ENCODE assay signal across 7 cellular contexts in the genomic region with DNA sequence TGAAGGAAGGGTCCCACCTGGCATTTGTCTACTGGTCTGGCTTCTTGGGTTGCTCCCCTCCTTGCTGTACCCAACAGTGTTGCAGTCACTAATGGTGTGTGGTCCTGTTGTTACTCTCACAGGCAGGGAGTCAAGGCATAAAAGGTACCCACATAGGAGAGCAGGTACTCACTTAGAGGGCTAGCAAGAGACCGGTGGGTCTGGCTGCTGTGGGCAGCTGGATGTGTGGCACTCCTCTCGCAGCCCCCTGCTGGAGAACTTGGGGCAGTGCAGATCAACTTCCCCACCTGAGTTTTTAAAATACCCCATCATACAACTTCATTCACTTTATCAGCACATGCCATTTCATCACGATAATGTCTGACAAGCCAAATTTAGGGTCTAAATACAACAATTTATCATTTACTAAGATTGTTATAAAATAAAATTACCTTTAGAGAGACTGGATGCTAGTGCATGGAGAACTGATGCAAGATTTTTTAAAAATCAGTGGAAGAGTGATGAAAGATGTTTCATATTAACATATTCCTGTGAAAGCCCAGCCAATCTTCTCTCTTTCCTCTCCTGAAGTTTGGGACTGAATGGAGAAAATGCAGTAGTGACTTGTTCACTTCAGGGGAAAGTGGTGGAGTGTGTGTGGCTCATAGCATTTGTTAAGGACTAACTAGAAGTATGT. TPM values are rescaled to one million over a fixed set of nuclear protein-coding genes. Genes with fewer than 3 reads are reported as not detected.
DNase-seq lines count a peak whose midpoint lies in the region; ATAC-seq and TF ChIP-seq lines count a peak whose summit lies in the region.

No MANE protein-coding gene starts in this region.

- H3K27me3 Mint-ChIP-seq in activated T-helper 17 cell treated with anti-CD3 and anti-CD28 coated beads, Interleukin-2, amount 50 U/mL, for 72 hours: no peaks in the 10 kb centered on the region
- H3K27me3 Mint-ChIP-seq in progenitor cell of endocrine pancreas: no peaks in the 10 kb centered on the region

- no peak overlapping the region for H3K4me2 ChIP-seq in PC-3 (ENCODE audit: low read length)

- POLR2A ChIA-PET in PC-3 (lab: Charles Lee; ENCODE audit: unreplicated experiment): no interaction called here

- H3K4me1 ChIP-seq in PC-3 (ENCODE audit: insufficient read depth, low read length): no peaks in the 10 kb centered on the region

- H3K27me3 ChIP-seq in PC-3 (ENCODE audit: low read length): no peaks in the 10 kb centered on the region

- H3K9ac ChIP-seq in PC-3 (ENCODE audit: low read length): no peak overlapping the region

- no peaks in the 10 kb centered on the region for H3K9me3 Mint-ChIP-seq in activated T-helper 17 cell treated with anti-CD3 and anti-CD28 coated beads, Interleukin-2, amount 50 U/mL, for 72 hours
- no peaks in the 10 kb centered on the region for H3K9me3 Mint-ChIP-seq in progenitor cell of endocrine pancreas (ENCODE audit: low read depth)

- CTCF ChIA-PET in PC-3 (lab: Charles Lee): interaction anchor here (0.6 to 1.0 kb wide), 3 partner anchors 13 to 265 kb away, joined by 3 to 6 read pairs (median 3); no protein-coding TSS in a partner anchor

- H3K79me2 ChIP-seq in PC-3 (ENCODE audit: low read length): no peaks in the 10 kb centered on the region

- peaks cover 12% of the 10 kb centered on the region for H3K4me1 Mint-ChIP-seq in activated T-helper 17 cell treated with anti-CD3 and anti-CD28 coated beads, Interleukin-2, amount 50 U/mL, for 72 hours
- H3K4me1 Mint-ChIP-seq in progenitor cell of endocrine pancreas (ENCODE audit: low read depth): peaks cover 31% of the 10 kb centered on the region

- BruUV-seq in PC-3 (replicated peaks; lab: Mats Ljungman, UMichigan): no TSS peak

- no peaks in the 10 kb centered on the region for H3K9me2 ChIP-seq in PC-3 (replicated peaks; ENCODE audit: low read length)

- H3K27ac Mint-ChIP-seq in activated T-helper 17 cell treated with anti-CD3 and anti-CD28 coated beads, Interleukin-2, amount 50 U/mL, for 72 hours: no peak overlapping the region
- peak overlapping the region; percentile 54 for H3K27ac Mint-ChIP-seq in progenitor cell of endocrine pancreas

- peaks cover 25% of the 10 kb centered on the region; the same call in 1 of the 2 replicates for H3K36me3 ChIP-seq in PC-3 (ENCODE audit: low read depth, low read length)

- peak; percentile 79 for TF ChIP-seq CTCF in GM10266 (IDR thresholded peaks at IDR 0.05; ENCODE audit: control insufficient read depth, insufficient read depth, low read depth, missing control alignments)
- TF ChIP-seq CTCF in PC-3 (conservative IDR thresholded peaks at IDR 0.05; ENCODE audit: low read depth, low read length): peak; percentile 97
- peak; percentile 89 for TF ChIP-seq CTCF in progenitor cell of endocrine pancreas (IDR thresholded peaks at IDR 0.05; ENCODE audit: unreplicated experiment)

- ATAC-seq in HG03025 (IDR thresholded peaks at IDR 0.05; ENCODE audit: low FRiP score, unreplicated experiment): peak; percentile 63
- ATAC-seq in PC-3: peak; percentile 70
- ATAC-seq in activated T-helper 17 cell treated with anti-CD3 and anti-CD28 coated beads, Interleukin-2, amount 50 U/mL, for 72 hours (replicated peaks): peak; percentile 56
- ATAC-seq in HG03439 (IDR thresholded peaks at IDR 0.05; ENCODE audit: unreplicated experiment): no peak

- H3K36me3 Mint-ChIP-seq in activated T-helper 17 cell treated with anti-CD3 and anti-CD28 coated beads, Interleukin-2, amount 50 U/mL, for 72 hours (ENCODE audit: low read depth): peaks cover 36% of the 10 kb centered on the region
- peaks cover 16% of the 10 kb centered on the region for H3K36me3 Mint-ChIP-seq in progenitor cell of endocrine pancreas (ENCODE audit: insufficient read depth)

- H3K4me3 ChIP-seq in PC-3 (ENCODE audit: low read length): no peak overlapping the region

- H2AFZ ChIP-seq in PC-3 (ENCODE audit: low read length): no peak overlapping the region

- no peak overlapping the region for H3K27ac ChIP-seq in PC-3 (ENCODE audit: low read length)

- no peaks in the 10 kb centered on the region for H4K20me1 ChIP-seq in PC-3 (ENCODE audit: low read length)

- DNase-seq in GM10266 (ENCODE audit: extremely low spot score): peak; percentile 75
- peak; percentile 72 for DNase-seq in PC-3
- DNase-seq in germinal center (ENCODE audit: low spot score): peak; percentile 81
- peak; percentile 34 for DNase-seq in progenitor cell of endocrine pancreas (ENCODE audit: low spot score, unreplicated experiment)

- H3K4me3 Mint-ChIP-seq in activated T-helper 17 cell treated with anti-CD3 and anti-CD28 coated beads, Interleukin-2, amount 50 U/mL, for 72 hours: no peak overlapping the region
- H3K4me3 Mint-ChIP-seq in progenitor cell of endocrine pancreas (ENCODE audit: low read depth): no peak overlapping the region

- no peaks in the 10 kb centered on the region for H3K9me3 ChIP-seq in PC-3 (ENCODE audit: low read length)

- intact Hi-C loops in PC-3 (cut with micrococcal nuclease): loop anchor here (1.0 to 5.0 kb wide), 4 partner anchors 112 to 355 kb away; no protein-coding TSS in a partner anchor

- H3F3A ChIP-seq in PC-3 (ENCODE audit: low read length, unreplicated experiment): no peaks in the 10 kb centered on the region

RNA-seq across cellular contexts. Expression of gene ACP6, which starts 42.8 kb away (rescaled TPM):
- 51.2 and 58.2 TPM in 2 replicates for total RNA-seq in PC-3 (2014; rRNA removed)
- total RNA-seq in activated T-helper 17 cell treated with anti-CD3 and anti-CD28 coated beads, Interleukin-2, amount 50 U/mL, for 72 hours: 10 to 100 TPM; 10.9 to 12.0 TPM
- total RNA-seq in progenitor cell of endocrine pancreas: 24.7 and 25.9 TPM in 2 replicates
